ENCODE assay signal across 16 cellular contexts in genomic region chr14:101870273-101870939, GRCh38.
"Had no signal": no experiment of that assay in that cellular context is flagged by ENCODE, and none has a peak within 500 bp of the region (broad histone marks: within the 10 kb centered on the region; RNA-seq: fewer than 3 reads in every experiment).

No MANE protein-coding gene starts in this region.

- H3K4me3 ChIP-seq: body of pancreas, neural progenitor cell, ovary, testis, upper lobe of right lung had no signal

- H3K4me3 Mint-ChIP-seq: activated naive CD4-positive, alpha-beta T cell treated with anti-CD3 and anti-CD28 coated beads, Interleukin-2, amount 10 ng/mL, durations not matched to agents 7 days and 5 days; activated T-helper 1 cell treated with anti-CD3 and anti-CD28 coated beads, Interleukin-12 subunit alpha, Interleukin-12 subunit beta, Interleukin-2, Interleukin-4 antibody, amounts not matched to agents 30 ng/mL and 10 ng/mL and 1 ng/mL, durations not matched to agents 14 hours and 24 hours and 36 hours; neural progenitor cell; stimulated activated naive CD8-positive, alpha-beta T cell treated with anti-CD3 and anti-CD28 coated beads, Interleukin-15, amount 100 ng/mL, for 72 hours; T-helper 2 cell treated with Interferon-gamma antibody and Interleukin-4, amounts not matched to agents 5 μg/mL and 100 μg/mL, for 36 hours had no signal

- ATAC-seq: body of pancreas; left cardiac atrium; stimulated activated naive CD8-positive, alpha-beta T cell treated with anti-CD3 and anti-CD28 coated beads, Interleukin-15, amount 100 ng/mL, for 72 hours; upper lobe of right lung had no signal

- H3K27ac Mint-ChIP-seq: activated naive CD4-positive, alpha-beta T cell treated with anti-CD3 and anti-CD28 coated beads, Interleukin-2, amount 10 ng/mL, durations not matched to agents 7 days and 5 days; neural progenitor cell; T-helper 2 cell treated with Interferon-gamma antibody and Interleukin-4, amounts not matched to agents 5 μg/mL and 100 μg/mL, for 36 hours had no signal

- DNase-seq: activated CD4-positive, alpha-beta T cell treated with anti-CD3 and anti-CD28 coated beads, Interleukin-2, amount 50 U/mL, for 4 hours; activated naive CD4-positive, alpha-beta T cell treated with anti-CD3 and anti-CD28 coated beads, Interleukin-2, amount 10 ng/mL, durations not matched to agents 7 days and 5 days; amniotic stem cell; body of pancreas; central memory CD4-positive, alpha-beta T cell; erythroblast; hypothalamus; left cardiac atrium; ovary; stimulated activated CD4-positive, alpha-beta T cell treated with anti-CD3 and anti-CD28 coated beads, Interleukin-4, amount 100 ng/mL, for 1 hour; stimulated activated naive CD8-positive, alpha-beta T cell treated with anti-CD3 and anti-CD28 coated beads, Interleukin-15, amount 100 ng/mL, for 72 hours; testis; upper lobe of right lung had no signal

- H3K36me3 ChIP-seq: neural progenitor cell, ovary, upper lobe of right lung had no signal

- H3K27me3 Mint-ChIP-seq: activated naive CD4-positive, alpha-beta T cell treated with anti-CD3 and anti-CD28 coated beads, Interleukin-2, amount 10 ng/mL, durations not matched to agents 7 days and 5 days; stimulated activated naive CD8-positive, alpha-beta T cell treated with anti-CD3 and anti-CD28 coated beads, Interleukin-15, amount 100 ng/mL, for 72 hours had no signal

- H3K27me3 ChIP-seq: body of pancreas, neural progenitor cell, ovary, testis, upper lobe of right lung had no signal

- H3K9me3 Mint-ChIP-seq: activated naive CD4-positive, alpha-beta T cell treated with anti-CD3 and anti-CD28 coated beads, Interleukin-2, amount 10 ng/mL, durations not matched to agents 7 days and 5 days; activated T-helper 1 cell treated with anti-CD3 and anti-CD28 coated beads, Interleukin-12 subunit alpha, Interleukin-12 subunit beta, Interleukin-2, Interleukin-4 antibody, amounts not matched to agents 30 ng/mL and 10 ng/mL and 1 ng/mL, durations not matched to agents 14 hours and 24 hours and 36 hours; stimulated activated naive CD8-positive, alpha-beta T cell treated with anti-CD3 and anti-CD28 coated beads, Interleukin-15, amount 100 ng/mL, for 72 hours; T-helper 2 cell treated with Interferon-gamma antibody and Interleukin-4, amounts not matched to agents 5 μg/mL and 100 μg/mL, for 36 hours had no signal
